8 cellular contexts compared by ENCODE assay signal in the genomic region with DNA sequence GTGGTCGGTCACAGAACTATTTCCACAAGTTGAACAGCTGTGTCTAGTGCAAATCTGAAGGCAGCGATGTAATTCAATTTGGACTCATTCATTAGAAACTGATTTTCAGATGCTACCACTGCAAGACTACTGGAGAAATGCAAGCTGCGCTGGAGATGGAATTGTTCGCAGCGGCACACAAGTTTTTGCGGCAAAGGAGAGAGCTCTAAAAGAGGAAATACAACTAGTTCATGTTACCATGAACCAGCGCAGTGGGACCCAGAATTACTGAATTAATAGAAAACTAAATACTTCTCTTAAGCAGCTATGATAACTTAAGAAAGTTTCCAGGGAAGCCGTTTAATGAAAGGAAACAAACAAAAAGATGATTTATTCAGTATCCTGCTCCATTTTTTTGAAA. TPM values are rescaled to one million over a fixed set of nuclear protein-coding genes. Genes with fewer than 3 reads are reported as not detected.
DNase-seq lines count a peak whose midpoint lies in the region; FAIRE-seq and TF ChIP-seq lines count a peak whose summit lies in the region.

No MANE protein-coding gene starts in this region.

- CTCF ChIA-PET in PC-9 (lab: Charles Lee): no interaction called here

- TSS peak; percentile 41 for BruUV-seq in PC-9 (replicated peaks; lab: Mats Ljungman, UMichigan)

- WGBS in esophagus squamous epithelium, 2 donors: 12 to 14% methylated on average over 8 of the region's 8 CpGs

- FAIRE-seq in GM18507 (lab: Jason Lieb, UNC): peak; percentile 68

- H3F3A ChIP-seq in PC-9 (ENCODE audit: insufficient read depth, low read depth): peaks cover 9% of the 10 kb centered on the region; the same call in 1 of the 2 replicates

- intact Hi-C loops in PC-9 (cut with micrococcal nuclease; ENCODE audit: unreplicated experiment) (loop anchor here (1.0 to 5.0 kb wide), 2 partner anchors 96 to 188 kb away; no protein-coding TSS in a partner anchor), esophagus squamous epithelium (cut with DNase I) (loop anchor here (5.0 to 10.0 kb wide), 2 partner anchors 104 to 186 kb away; no protein-coding TSS in a partner anchor)

- no peak for TF ChIP-seq CTCF in PC-9 (conservative IDR thresholded peaks at IDR 0.05)
- TF ChIP-seq CTCF in esophagus squamous epithelium (IDR thresholded peaks at IDR 0.05): no peak

- H3K27ac ChIP-seq in PC-9 (no peak overlapping the region), esophagus squamous epithelium (no peak overlapping the region), rectal smooth muscle tissue (ENCODE audit: low read depth, low read length) (no peak overlapping the region)

- peaks cover 61% of the 10 kb centered on the region for H4K20me1 ChIP-seq in PC-9 (ENCODE audit: insufficient read depth)

- no peaks in the 10 kb centered on the region for H3K9me2 ChIP-seq in PC-9 (ENCODE audit: insufficient read depth)

- no peaks in the 10 kb centered on the region for H3K27me3 ChIP-seq in PC-9 (ENCODE audit: insufficient read depth, low read depth)
- H3K27me3 ChIP-seq in esophagus squamous epithelium: no peaks in the 10 kb centered on the region
- H3K27me3 ChIP-seq in rectal smooth muscle tissue (ENCODE audit: control insufficient read depth, insufficient read depth, low read length): no peaks in the 10 kb centered on the region

- no peak for TF ChIP-seq POLR2A in esophagus squamous epithelium (IDR thresholded peaks at IDR 0.05)

- H3K4me3 ChIP-seq in PC-9 (peak overlapping the region; percentile 79), esophagus squamous epithelium (peak overlapping the region; percentile 94 to 98 (median 94)), rectal smooth muscle tissue (ENCODE audit: low read length) (peak overlapping the region; percentile 69)

- H3K4me1 ChIP-seq in PC-9 (replicated peaks; ENCODE audit: insufficient read depth) (peaks cover 17% of the 10 kb centered on the region), esophagus squamous epithelium (peaks cover 18 to 67% (median 48%) of the 10 kb centered on the region in 3 donors), rectal smooth muscle tissue (ENCODE audit: control insufficient read depth, insufficient read depth, low read length) (peaks cover 22% of the 10 kb centered on the region)

- peak overlapping the region; percentile 93 for H3K4me2 ChIP-seq in PC-9

- no peak overlapping the region for H2AFZ ChIP-seq in PC-9

- 0 out of 2 replicates have a peak, but pooled peaks cover 4% of the 10 kb centered on the region for H3K36me3 ChIP-seq in PC-9 (ENCODE audit: low read depth)
- no peaks in the 10 kb centered on the region for H3K36me3 ChIP-seq in esophagus squamous epithelium
- H3K36me3 ChIP-seq in rectal smooth muscle tissue (ENCODE audit: control insufficient read depth, insufficient read depth, low read length): no peaks in the 10 kb centered on the region

- POLR2A ChIA-PET in PC-9 (lab: Charles Lee; ENCODE audit: unreplicated experiment): no interaction called here

- peaks cover 62% of the 10 kb centered on the region for H3K79me2 ChIP-seq in PC-9 (ENCODE audit: low read depth)

- H3K9me3 ChIP-seq in PC-9 (ENCODE audit: insufficient read depth, low read depth): no peaks in the 10 kb centered on the region
- no peaks in the 10 kb centered on the region for H3K9me3 ChIP-seq in esophagus squamous epithelium

- H3K9ac ChIP-seq in rectal smooth muscle tissue (ENCODE audit: low read length): no peak overlapping the region

- DNase-seq in GM18507 (ENCODE audit: extremely low spot score, insufficient read length, low read depth) (no peak), PC-9 (no peak), esophagus squamous epithelium (lab: John Stamatoyannopoulos, UW) (no peak), AG20443 (ENCODE audit: low spot score) (no peak), H4 (ENCODE audit: low spot score) (no peak), GM19240 (ENCODE audit: insufficient read length, low spot score) (no peak), COLO829 (ENCODE audit: low spot score) (no peak)

RNA-seq across cellular contexts. Expression of a gene that starts 1.9 kb away (rescaled TPM):
- total RNA-seq in PC-9 (2021) (70.5 and 74.9 TPM in 2 replicates), esophagus squamous epithelium (10 to 100 TPM; 14.5 to 53.6 (median 37.5) TPM)
- 6.6 and 15.8 TPM in 2 replicates for total RNA-seq in H4 (2014; rRNA removed; shearing (Covaris generic))
